Comparison of ENCODE assay signal across 1 cellular context in genomic region chr15:74790080-74790916, GRCh38.
TF ChIP-seq lines count a peak whose summit lies in the region.

No MANE protein-coding gene starts in this region.

TF ChIP-seq in WTC11, 78 proteins besides CTCF, POLR2A, EP300 and RAD21:
- TF ChIP-seq HMGXB4 (CRISPR knock-in tag; IDR thresholded peaks at IDR 0.05), result no peak
- TF ChIP-seq ATF2 (CRISPR knock-in tag; IDR thresholded peaks at IDR 0.05; ENCODE audit: borderline replicate concordance, low read depth), result no peak
- TF ChIP-seq ATF3 (CRISPR knock-in tag; conservative IDR thresholded peaks at IDR 0.05), result no peak
- TF ChIP-seq CREB1 (CRISPR knock-in tag; IDR thresholded peaks at IDR 0.05), result no peak
- no peak for TF ChIP-seq MXD4 (CRISPR knock-in tag; IDR thresholded peaks at IDR 0.05; ENCODE audit: borderline replicate concordance)
- TF ChIP-seq FOXP4 (CRISPR knock-in tag; IDR thresholded peaks at IDR 0.05), result no peak
- TF ChIP-seq GRHL2 (CRISPR knock-in tag; IDR thresholded peaks at IDR 0.05; ENCODE audit: insufficient replicate concordance, severe bottlenecking), result no peak
- TF ChIP-seq ZNF219 (CRISPR knock-in tag; IDR thresholded peaks at IDR 0.05; ENCODE audit: borderline replicate concordance), result no peak
- TF ChIP-seq E2F1 (CRISPR knock-in tag; IDR thresholded peaks at IDR 0.05), result no peak
- TF ChIP-seq NFATC4 (CRISPR knock-in tag; IDR thresholded peaks at IDR 0.05), result no peak
- no peak for TF ChIP-seq ZNF232 (CRISPR knock-in tag; IDR thresholded peaks at IDR 0.05)
